Comparison of ENCODE assay signal across 12 cellular contexts in the genomic region with DNA sequence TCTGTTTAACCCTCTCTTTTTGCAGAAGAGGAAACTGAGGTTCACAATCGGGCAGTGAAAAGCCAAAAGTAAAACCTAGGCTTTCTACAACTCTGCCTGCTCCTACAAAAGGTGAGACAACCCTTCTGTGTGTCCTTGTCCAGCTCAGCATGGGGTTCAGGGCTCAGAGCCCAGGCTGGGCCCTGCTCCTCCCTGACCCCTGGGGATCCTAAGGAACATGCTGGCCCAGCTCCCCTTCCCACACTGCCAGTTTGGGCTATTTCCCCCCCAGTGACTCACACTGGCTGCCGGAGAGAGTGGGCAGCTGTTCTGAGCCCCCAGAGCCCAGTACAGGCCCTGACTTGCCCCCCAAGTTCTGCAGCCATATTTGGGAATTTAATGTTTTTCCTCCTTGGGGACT. TPM values are rescaled to one million over a fixed set of nuclear protein-coding genes. Genes with fewer than 3 reads are reported as not detected.
DNase-seq lines count a peak whose midpoint lies in the region; ATAC-seq and TF ChIP-seq lines count a peak whose summit lies in the region.
"Had no signal": no experiment of that assay in that cellular context is flagged by ENCODE, and none has a peak within 500 bp of the region (broad histone marks: within the 10 kb centered on the region; RNA-seq: fewer than 3 reads in every experiment).

No MANE protein-coding gene starts in this region.

- no peaks in the 10 kb centered on the region for H3K27me3 ChIP-seq in mucosa of stomach (ENCODE audit: control insufficient read depth, insufficient read depth, low read length)
- no peaks in the 10 kb centered on the region for H3K27me3 ChIP-seq in transverse colon

- peak overlapping the region; percentile 32 to 43 for H3K4me3 Mint-ChIP-seq in activated T-cell treated with anti-CD3 and anti-CD28 coated beads, Interleukin-2, amount 50 U/mL, for 72 hours
- H3K4me3 Mint-ChIP-seq: activated CD4-positive, alpha-beta memory T cell treated with anti-CD3 and anti-CD28 coated beads for 36 hours had no signal

- ATAC-seq in activated T-cell treated with anti-CD3 and anti-CD28 coated beads, Interleukin-2, amount 50 U/mL, for 72 hours (replicated peaks in 1 of 2) = no peak
- no peak for ATAC-seq in HG03175 (IDR thresholded peaks at IDR 0.05; ENCODE audit: unreplicated experiment)

- no peaks in the 10 kb centered on the region for H3K9me3 Mint-ChIP-seq in activated T-cell treated with anti-CD3 and anti-CD28 coated beads, Interleukin-2, amount 50 U/mL, for 72 hours

- peak overlapping the region; percentile 22 for H3K9ac ChIP-seq in mucosa of stomach (ENCODE audit: low read length)

- H3K4me3 ChIP-seq in coronary artery (peak overlapping the region; percentile 11), mucosa of stomach (ENCODE audit: low read length) (no peak overlapping the region), transverse colon (no peak overlapping the region)

- TF ChIP-seq CTCF in coronary artery (IDR thresholded peaks at IDR 0.05) (no peak), transverse colon (IDR thresholded peaks at IDR 0.05) (no peak)

- H3K36me3 ChIP-seq in mucosa of stomach (ENCODE audit: control insufficient read depth, insufficient read depth, low read length) = no peaks in the 10 kb centered on the region
- H3K36me3 ChIP-seq in transverse colon = no peaks in the 10 kb centered on the region

- in situ Hi-C loops in transverse colon (cut with MboI; ENCODE audit: low pct_ligation_motif_present in 1 of 4, low pct_unique_long_range_greater_than_20kb in 1 of 4, low sequenced_read_pairs in 3 of 4) = no loop called here

- intact Hi-C loops in transverse colon (cut with DNase I; ENCODE audit: low total_unique reads) = no loop called here

- no peak for TF ChIP-seq EP300 in transverse colon (IDR thresholded peaks at IDR 0.05; ENCODE audit: low read depth)

- H3K27me3 Mint-ChIP-seq in activated T-cell treated with anti-CD3 and anti-CD28 coated beads, Interleukin-2, amount 50 U/mL, for 72 hours (ENCODE audit: low read depth) = no peaks in the 10 kb centered on the region
- H3K27me3 Mint-ChIP-seq: activated CD4-positive, alpha-beta memory T cell treated with anti-CD3 and anti-CD28 coated beads for 36 hours had no signal

- H3K4me1 Mint-ChIP-seq in activated T-cell treated with anti-CD3 and anti-CD28 coated beads, Interleukin-2, amount 50 U/mL, for 72 hours (ENCODE audit: low read depth) = peaks cover 37% of the 10 kb centered on the region

- no peak overlapping the region for H3K27ac Mint-ChIP-seq in activated T-cell treated with anti-CD3 and anti-CD28 coated beads, Interleukin-2, amount 50 U/mL, for 72 hours
- H3K27ac Mint-ChIP-seq: activated CD4-positive, alpha-beta memory T cell treated with anti-CD3 and anti-CD28 coated beads for 36 hours had no signal

- no peak for TF ChIP-seq POLR2A in transverse colon (IDR thresholded peaks at IDR 0.05)

- H3K36me3 Mint-ChIP-seq in activated T-cell treated with anti-CD3 and anti-CD28 coated beads, Interleukin-2, amount 50 U/mL, for 72 hours (ENCODE audit: insufficient read depth in 2 of 2) = no peaks in the 10 kb centered on the region
- H3K36me3 Mint-ChIP-seq: activated CD4-positive, alpha-beta memory T cell treated with anti-CD3 and anti-CD28 coated beads for 36 hours had no signal

- H3K27ac ChIP-seq in coronary artery = peak overlapping the region in 1 of 2 donors; percentile 79
- peak overlapping the region in 3 of 4 donors; percentile 16 to 92 (median 17) for H3K27ac ChIP-seq in transverse colon

- peaks cover 21% of the 10 kb centered on the region for H3K4me1 ChIP-seq in mucosa of stomach (ENCODE audit: control insufficient read depth, insufficient read depth, low read length)
- peaks cover 15 to 27% (median 16%) of the 10 kb centered on the region in 4 donors for H3K4me1 ChIP-seq in transverse colon

- H3K9me3 ChIP-seq in mucosa of stomach (ENCODE audit: control insufficient read depth, low read length) (no peaks in the 10 kb centered on the region), transverse colon (no peaks in the 10 kb centered on the region)

- 78% methylated on average over 2 of the region's 2 CpGs; no CpG with 5 or more reads in 1 of the 2 donors for WGBS in transverse colon (ENCODE audit: low coverage in 1 of 2), 2 donors

- no peak for DNase-seq in activated T-cell treated with anti-CD3 and anti-CD28 coated beads, Interleukin-2, amount 50 U/mL, for 72 hours
- no peak for DNase-seq in activated T-cell treated with anti-CD3 and anti-CD28 coated beads for 4 hours
- DNase-seq in coronary artery (ENCODE audit: low spot score) = no peak
- no peak for DNase-seq in transverse colon
- DNase-seq in dedifferentiated amniotic fluid mesenchymal stem cell (ENCODE audit: extremely low spot score) = no peak
- DNase-seq in NCI-H2107 (lab: John Stamatoyannopoulos, UW) = no peak
- DNase-seq: ACHN; activated CD4-positive, alpha-beta memory T cell treated with anti-CD3 and anti-CD28 coated beads for 36 hours; cerebellar nuclear complex; NCI-H146 had no signal

RNA-seq across cellular contexts. Expression of a gene that starts 8.9 kb away (rescaled TPM):
- 10 to 100 TPM in 1 of 2 donors, 1 to 10 TPM in 1; 9.2 to 14.0 TPM for total RNA-seq in activated T-cell treated with anti-CD3 and anti-CD28 coated beads, Interleukin-2, amount 50 U/mL, for 72 hours
- total RNA-seq in transverse colon = 10 to 100 TPM; 12.1 to 59.1 (median 21.1) TPM

RNA-seq across cellular contexts. Expression of a gene that starts 8.9 kb away (rescaled TPM):
- 1 to 10 TPM; 1.2 to 1.9 TPM for total RNA-seq in activated T-cell treated with anti-CD3 and anti-CD28 coated beads, Interleukin-2, amount 50 U/mL, for 72 hours
- total RNA-seq in transverse colon = 1 to 10 TPM in 2 of 4 donors, not detected in 2; 1.3 to 1.4 TPM

RNA-seq across cellular contexts. Expression of a gene that starts 17.4 kb away (rescaled TPM):
- 10 to 100 TPM; 12.3 to 14.9 TPM for total RNA-seq in activated T-cell treated with anti-CD3 and anti-CD28 coated beads, Interleukin-2, amount 50 U/mL, for 72 hours
- total RNA-seq in transverse colon = 10 to 100 TPM; 40.0 to 62.8 (median 53.0) TPM

RNA-seq across cellular contexts. Expression of a gene that starts 40.8 kb away (rescaled TPM):
- 10 to 100 TPM; 50.6 to 67.7 TPM for total RNA-seq in activated T-cell treated with anti-CD3 and anti-CD28 coated beads, Interleukin-2, amount 50 U/mL, for 72 hours
- 100 to 1,000 TPM in 3 of 4 donors, 10 to 100 TPM in 1; 94.8 to 140 (median 117) TPM for total RNA-seq in transverse colon
